ENCODE assay signal across 32 cellular contexts in the genomic region with DNA sequence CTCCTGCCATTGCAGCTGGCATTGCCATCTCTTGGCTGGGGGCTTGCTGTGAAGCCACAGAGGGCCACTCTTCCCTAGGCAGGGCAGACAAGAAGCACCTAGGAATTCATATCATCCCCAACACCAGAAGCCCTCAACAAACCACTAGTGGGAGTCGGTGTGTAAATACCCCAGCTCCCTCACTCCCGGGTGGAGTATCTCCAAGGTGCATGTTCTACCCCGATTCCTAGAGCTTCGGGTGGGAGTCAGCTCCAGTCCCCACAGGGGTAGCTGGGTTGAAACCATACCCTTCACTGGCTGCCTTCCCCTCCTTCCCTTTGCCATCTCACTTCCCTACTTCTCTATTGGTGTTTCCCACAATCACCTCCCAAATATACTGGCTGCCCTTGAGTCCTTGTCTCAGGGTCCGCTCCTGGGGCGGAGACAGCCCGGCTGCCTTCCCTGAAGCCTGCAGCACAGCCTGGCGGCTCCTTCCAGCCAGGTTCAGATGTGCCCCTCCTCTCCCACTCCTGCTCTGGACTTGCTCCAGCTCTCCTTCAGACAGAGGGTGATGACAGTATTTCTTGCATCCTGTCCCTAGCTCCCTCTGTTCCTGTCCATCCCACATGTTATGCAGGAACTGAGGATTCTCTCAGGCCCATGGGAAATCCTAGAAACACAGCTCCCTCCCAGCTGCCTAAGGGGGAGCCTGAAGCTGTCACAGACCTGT. TPM values are rescaled to one million over a fixed set of nuclear protein-coding genes. Genes with fewer than 3 reads are reported as not detected.
DNase-seq lines count a peak whose midpoint lies in the region; TF ChIP-seq lines count a peak whose summit lies in the region.
"Had no signal": no experiment of that assay in that cellular context is flagged by ENCODE, and none has a peak within 500 bp of the region (broad histone marks: within the 10 kb centered on the region; RNA-seq: fewer than 3 reads in every experiment).

No MANE protein-coding gene starts in this region.

- H3K27me3 ChIP-seq in thyroid gland: no peaks in the 10 kb centered on the region
- H3K27me3 ChIP-seq: sigmoid colon had no signal

- H3K36me3 ChIP-seq in thyroid gland: no peaks in the 10 kb centered on the region
- H3K36me3 ChIP-seq: HAP-1, lower lobe of right lung, sigmoid colon, thoracic aorta had no signal

- TF ChIP-seq CTCF in VCaP (conservative IDR thresholded peaks at IDR 0.05) (no peak), thyroid gland (IDR thresholded peaks at IDR 0.05) (peak in 3 of 6 experiments; percentile 28 to 50 (median 32))

- H3K9me3 ChIP-seq in thyroid gland: no peaks in the 10 kb centered on the region
- H3K9me3 ChIP-seq: HAP-1, lower lobe of right lung, psoas muscle, sigmoid colon, thoracic aorta had no signal

- WGBS in thyroid gland, 2 donors: 45 to 56% methylated on average over 8 of the region's 8 CpGs

- TF ChIP-seq POLR2A in thyroid gland (IDR thresholded peaks at IDR 0.05): no peak

- H3K4me3 ChIP-seq in thyroid gland (replicated peaks in 1 of 3): no peak overlapping the region
- H3K4me3 ChIP-seq: HAP-1, lower lobe of right lung, PC-9, psoas muscle, sigmoid colon, thoracic aorta had no signal

- H3K4me1 ChIP-seq in thyroid gland: peaks cover 20 to 23% of the 10 kb centered on the region in 2 donors
- H3K4me1 ChIP-seq: HAP-1 had no signal

- H3K27ac ChIP-seq in VCaP: peak overlapping the region; percentile 45
- no peak overlapping the region for H3K27ac ChIP-seq in thyroid gland
- H3K27ac ChIP-seq: lower lobe of right lung, PC-9, psoas muscle, sigmoid colon, thoracic aorta had no signal

- peak; percentile 13 for DNase-seq in NCI-H2171 treated with DMSO at 0.1 percent for 48 hours (lab: John Stamatoyannopoulos, UW)
- DNase-seq in NCI-H2171 (lab: John Stamatoyannopoulos, UW): no peak
- DNase-seq in left kidney (ENCODE audit: low read depth, low spot score): peak; percentile 41
- peak; percentile 73 to 79 for DNase-seq in thyroid gland
- DNase-seq in dedifferentiated amniotic fluid mesenchymal stem cell (ENCODE audit: extremely low spot score): no peak
- no peak for DNase-seq in NCI-H1436 (lab: John Stamatoyannopoulos, UW)
- no peak for DNase-seq in nucleus accumbens (lab: John Stamatoyannopoulos, UW)
- DNase-seq: activated CD4-positive, alpha-beta T cell treated with anti-CD3 and anti-CD28 coated beads, Interleukin-2, amount 10 ng/mL, durations not matched to agents 7 days and 5 days; activated gamma-delta T cell; activated naive CD8-positive, alpha-beta T cell treated with anti-CD3 and anti-CD28 coated beads, Interleukin-2, amount 10 ng/mL, durations not matched to agents 7 days and 5 days; activated T-cell treated with anti-CD3 and anti-CD28 coated beads, Interleukin-2, amount 50 U/mL, for 24 hours; caudate nucleus; CD8-positive, alpha-beta memory T cell; DMS79; GF-D8; kidney; lower lobe of right lung; NCI-H146; NCI-H2107; NCI-H510A; NK-92 treated with Interleukin-12 subunit alpha and Interleukin-12 subunit beta, amount 100 ng/mL, for 24 hours; PC-9; psoas muscle; Right ventricle myocardium superior; sigmoid colon; stimulated activated CD4-positive, alpha-beta T cell treated with anti-CD3 and anti-CD28 coated beads, Interleukin-15, amount 100 ng/mL, for 24 hours; T1000 had no signal

- intact Hi-C loops in thyroid gland (cut with DNase I): no loop called here

RNA-seq across cellular contexts. Expression of gene FAM3D, which starts 33.3 kb away (rescaled TPM):
- total RNA-seq in thyroid gland: under 1 TPM in 1 of 4 donors, not detected in 3; 0.67 TPM
- total RNA-seq: activated CD4-positive, alpha-beta T cell treated with anti-CD3 and anti-CD28 coated beads, Interleukin-2, amount 10 ng/mL, durations not matched to agents 7 days and 5 days; activated naive CD8-positive, alpha-beta T cell treated with anti-CD3 and anti-CD28 coated beads, Interleukin-2, amount 10 ng/mL, durations not matched to agents 7 days and 5 days; astrocyte; CD8-positive, alpha-beta memory T cell; fibroblast of lung; PC-9; psoas muscle; Right ventricle myocardium superior; thoracic aorta had no signal

RNA-seq across cellular contexts. Expression of gene FAM107A, which starts 56.1 kb away (rescaled TPM):
- 100 to 1,000 TPM in 1 of 4 donors, 10 to 100 TPM in 3; 62.3 to 137 (median 83.3) TPM for total RNA-seq in thyroid gland
- total RNA-seq: activated CD4-positive, alpha-beta T cell treated with anti-CD3 and anti-CD28 coated beads, Interleukin-2, amount 10 ng/mL, durations not matched to agents 7 days and 5 days; activated naive CD8-positive, alpha-beta T cell treated with anti-CD3 and anti-CD28 coated beads, Interleukin-2, amount 10 ng/mL, durations not matched to agents 7 days and 5 days; astrocyte; CD8-positive, alpha-beta memory T cell; PC-9 had no signal

Comparison
In these comparisons a context has a peak if more than half of its experiments do, and no peak if none do; other contexts are left out.
1. DNase-seq: peak in NCI-H2171 treated with DMSO at 0.1 percent for 48 hours (single experiment), left kidney (single experiment) and thyroid gland (2 of 2); none in NCI-H2171 (single experiment), dedifferentiated amniotic fluid mesenchymal stem cell (single experiment), NCI-H1436 (single experiment) and nucleus accumbens (0 of 56).